In the genomic region with DNA sequence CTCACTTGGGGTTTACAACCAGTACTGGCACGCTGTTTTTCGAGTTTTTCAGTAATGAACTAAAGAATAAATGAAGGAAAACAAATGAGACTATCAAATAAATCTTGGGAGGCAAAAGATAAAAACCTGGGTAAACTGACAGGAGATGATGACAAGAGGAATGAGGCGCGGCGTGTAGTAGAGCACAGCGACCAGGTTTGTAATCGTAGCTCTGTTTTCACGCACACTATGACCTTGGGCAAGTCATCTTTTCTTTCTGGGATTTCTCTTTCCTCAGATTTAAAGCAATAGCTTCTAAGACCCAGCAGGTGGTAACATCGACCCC, we compare ENCODE assay signal across 8 cellular contexts.
DNase-seq lines count a peak whose midpoint lies in the region; ATAC-seq and TF ChIP-seq lines count a peak whose summit lies in the region.

No MANE protein-coding gene starts in this region.

- H3K9me3 Mint-ChIP-seq in effector memory CD8-positive, alpha-beta T cell = no peaks in the 10 kb centered on the region
- H3K9me3 Mint-ChIP-seq in nephron progenitor cell = no peaks in the 10 kb centered on the region

- in situ Hi-C loops in GM13976 (cut with MboI; ENCODE audit: low sequenced_read_pairs, unreplicated experiment) = no loop called here

- no peaks in the 10 kb centered on the region for H3K27me3 ChIP-seq in BLaER1 treated with 17β-estradiol and CSF1 and Interleukin-3, amounts not matched to agents 10 nM and 100 nM

- peaks cover 5% of the 10 kb centered on the region for H3K36me3 Mint-ChIP-seq in effector memory CD8-positive, alpha-beta T cell (ENCODE audit: insufficient read depth)
- peaks cover 5% of the 10 kb centered on the region for H3K36me3 Mint-ChIP-seq in nephron progenitor cell (ENCODE audit: low read depth)

- peak overlapping the region; percentile 86 to 96 (median 90) for H3K9ac ChIP-seq in BLaER1 treated with 17β-estradiol and CSF1 and Interleukin-3, amounts not matched to agents 10 nM and 100 nM

- peaks cover 5 to 24% (median 18%) of the 10 kb centered on the region in 11 experiments; a peak in 19 of 22 replicates for H3K36me3 ChIP-seq in BLaER1 treated with 17β-estradiol and CSF1 and Interleukin-3, amounts not matched to agents 10 nM and 100 nM

- H3K9me3 ChIP-seq in BLaER1 treated with 17β-estradiol and CSF1 and Interleukin-3, amounts not matched to agents 10 nM and 100 nM (replicated peaks in 1 of 11) = no peaks in the 10 kb centered on the region

- DNase-seq in NB4 (ENCODE audit: low read depth) (no peak), nephron progenitor cell (no peak), GM13976 (ENCODE audit: low spot score) (no peak), nucleus accumbens (lab: John Stamatoyannopoulos, UW) (no peak)
- no peak for DNase-seq in effector memory CD8-positive, alpha-beta T cell

- H3K4me1 Mint-ChIP-seq in effector memory CD8-positive, alpha-beta T cell (ENCODE audit: low read depth in 2 of 2) = peaks cover 11 to 18% of the 10 kb centered on the region in 2 donors
- peaks cover 13% of the 10 kb centered on the region for H3K4me1 Mint-ChIP-seq in nephron progenitor cell

- peak overlapping the region; percentile 76 to 98 (median 93) for H3K4me2 ChIP-seq in BLaER1 treated with 17β-estradiol and CSF1 and Interleukin-3, amounts not matched to agents 10 nM and 100 nM

- no peaks in the 10 kb centered on the region for H3K27me3 Mint-ChIP-seq in effector memory CD8-positive, alpha-beta T cell
- H3K27me3 Mint-ChIP-seq in nephron progenitor cell (ENCODE audit: low read depth, poor library complexity) = no peaks in the 10 kb centered on the region

- no peak for TF ChIP-seq POLR2A in NB4 (IDR thresholded peaks at IDR 0.05; ENCODE audit: extremely low read depth, insufficient read length)

- peaks cover 13 to 18% (median 16%) of the 10 kb centered on the region in 10 experiments for H3K4me1 ChIP-seq in BLaER1 treated with 17β-estradiol and CSF1 and Interleukin-3, amounts not matched to agents 10 nM and 100 nM

- peak overlapping the region; percentile 94 to 97 for H3K27ac Mint-ChIP-seq in effector memory CD8-positive, alpha-beta T cell
- peak overlapping the region; percentile 99 for H3K27ac Mint-ChIP-seq in nephron progenitor cell

- TF ChIP-seq CTCF in NB4 (IDR thresholded peaks at IDR 0.05; ENCODE audit: low read depth, low read length) (no peak), nephron progenitor cell (IDR thresholded peaks at IDR 0.05) (no peak), GM13976 (IDR thresholded peaks at IDR 0.05; ENCODE audit: borderline replicate concordance, control extremely low read depth, extremely low read depth, insufficient read depth, missing control alignments) (no peak)

- H4K20me1 ChIP-seq in BLaER1 treated with 17β-estradiol and CSF1 and Interleukin-3, amounts not matched to agents 10 nM and 100 nM = no peaks in the 10 kb centered on the region; a peak in 1 of 22 replicates

- H3K27ac ChIP-seq in BLaER1 treated with 17β-estradiol and CSF1 and Interleukin-3, amounts not matched to agents 10 nM and 100 nM = peak overlapping the region; percentile 80 to 92 (median 88)

- H3K4me3 ChIP-seq in BLaER1 treated with 17β-estradiol and CSF1 and Interleukin-3, amounts not matched to agents 10 nM and 100 nM = peak overlapping the region; percentile 76 to 95 (median 86)
- peak overlapping the region; percentile 82 for H3K4me3 ChIP-seq in NB4 (ENCODE audit: low read depth, low read length)

- ATAC-seq in effector memory CD8-positive, alpha-beta T cell (replicated peaks) = no peak
- ATAC-seq in GM18867 (IDR thresholded peaks at IDR 0.05; ENCODE audit: unreplicated experiment) (no peak), GM18502 (IDR thresholded peaks at IDR 0.05; ENCODE audit: poor library complexity, unreplicated experiment) (no peak)

- H3K4me3 Mint-ChIP-seq in effector memory CD8-positive, alpha-beta T cell = peak overlapping the region; percentile 94 to 96
- peak overlapping the region; percentile 100 for H3K4me3 Mint-ChIP-seq in nephron progenitor cell
